Comparison of ENCODE assay signal across 11 cellular contexts in genomic region chr2:108536133-108536780, GRCh38. TPM values are rescaled to one million over a fixed set of nuclear protein-coding genes. Genes with fewer than 3 reads are reported as not detected.
DNase-seq lines count a peak whose midpoint lies in the region; ATAC-seq, FAIRE-seq and TF ChIP-seq lines count a peak whose summit lies in the region.
"Had no signal": no experiment of that assay in that cellular context is flagged by ENCODE, and none has a peak within 500 bp of the region (broad histone marks: within the 10 kb centered on the region; RNA-seq: fewer than 3 reads in every experiment).

No MANE protein-coding gene starts in this region.

- FAIRE-seq in HTR-8/SVneo (lab: Jason Lieb, UNC) (peak; percentile 49), K562 (lab: Jason Lieb, UNC) (peak; percentile 72)

- no peak for DNase-seq in HTR-8/SVneo (ENCODE audit: insufficient read length, low spot score)
- DNase-seq in K562 (ENCODE audit: extremely low read depth in 1 of 4, low spot score in 3 of 4): peak in 2 of 4 experiments; percentile 5 to 48
- DNase-seq in NCI-H1436 (lab: John Stamatoyannopoulos, UW): no peak
- DNase-seq in mucosa of descending colon: no peak
- no peak for DNase-seq in body of pancreas
- DNase-seq: activated CD4-positive, alpha-beta T cell treated with anti-CD3 and anti-CD28 coated beads, Interleukin-2, amount 50 U/mL, for 1 hour; NCI-H1930; stimulated activated CD4-positive, alpha-beta T cell treated with anti-CD3 and anti-CD28 coated beads, Interleukin-1b, Interleukin-23, amount 100 ng/mL, for 48 hours had no signal

- in situ Hi-C loops in K562 (cut with MboI): no loop called here

- H3K27ac ChIP-seq in BLaER1 (no peak overlapping the region), K562 (ENCODE audit: extremely low read depth, low read depth, low read length) (peak overlapping the region; percentile 31; the same call in 2 of the 3 replicates), mucosa of rectum (ENCODE audit: low read depth in 2 of 2, low read length in 2 of 2) (no peak overlapping the region), body of pancreas (no peak overlapping the region)

- TF ChIP-seq RAD21 in K562 (CRISPR knock-in tag; conservative IDR thresholded peaks at IDR 0.05 in 1 of 2, IDR thresholded peaks at IDR 0.05 in 1 of 2): no peak

- 38% methylated on average over 7 of the region's 7 CpGs for WGBS in K562 (ENCODE audit: insufficient coverage, low coverage, missing lambda C conversion rate)
- WGBS in body of pancreas, 2 donors: 72 to 84% methylated on average over 7 of the region's 7 CpGs

- CTCF ChIA-PET in K562 (lab: Yijun Ruan, JAX; ENCODE audit: low intra/inter-chr PET ratio): no interaction called here

- no peak for TF ChIP-seq EP300 in K562 (IDR thresholded peaks at IDR 0.05; ENCODE audit: low read length)

- H3K27me3 ChIP-seq in BLaER1 (no peaks in the 10 kb centered on the region), K562 (ENCODE audit: control insufficient read depth in 2 of 2, insufficient read depth in 2 of 2, low read length in 2 of 2) (no peaks in the 10 kb centered on the region), mucosa of rectum (ENCODE audit: control insufficient read depth in 2 of 2, insufficient read depth in 2 of 2, low read length in 2 of 2) (no peaks in the 10 kb centered on the region), body of pancreas (no peaks in the 10 kb centered on the region)

- peaks cover 9% of the 10 kb centered on the region; the same call in 1 of the 2 replicates for H3K36me3 ChIP-seq in BLaER1
- H3K36me3 ChIP-seq in K562 (ENCODE audit: control insufficient read depth, insufficient read depth, low read length): peaks cover 6% of the 10 kb centered on the region
- no peaks in the 10 kb centered on the region for H3K36me3 ChIP-seq in mucosa of rectum (ENCODE audit: control insufficient read depth in 2 of 2, insufficient read depth in 2 of 2, low read length in 2 of 2)
- no peaks in the 10 kb centered on the region for H3K36me3 ChIP-seq in mucosa of descending colon (ENCODE audit: low read depth)
- H3K36me3 ChIP-seq in body of pancreas (replicated peaks in 1 of 2; ENCODE audit: insufficient read depth in 1 of 2, low read depth in 2 of 2): no peaks in the 10 kb centered on the region

- H3K9ac ChIP-seq in BLaER1 (0 out of 2 replicates have a peak overlapping the region, but pooled peaks have one; percentile 21), K562 (ENCODE audit: insufficient read depth in 1 of 2, low read depth in 2 of 2, low read length in 2 of 2) (peak overlapping the region; percentile 66 to 80; a peak in 3 of 4 replicates), mucosa of rectum (ENCODE audit: low read depth in 1 of 2, low read length in 2 of 2) (peak overlapping the region; percentile 17 to 74)

- peak; percentile 27 for ATAC-seq in K562
- no peak for ATAC-seq in HG03457 (IDR thresholded peaks at IDR 0.05; ENCODE audit: unreplicated experiment)
- ATAC-seq in mucosa of descending colon: no peak
- ATAC-seq in body of pancreas: no peak

- peaks cover 45% of the 10 kb centered on the region for H3K4me1 ChIP-seq in BLaER1
- peaks cover 20 to 24% of the 10 kb centered on the region in 2 experiments for H3K4me1 ChIP-seq in K562 (replicated peaks in 1 of 2; ENCODE audit: control insufficient read depth in 2 of 2, insufficient read depth in 2 of 2, low read length in 2 of 2)
- H3K4me1 ChIP-seq in mucosa of rectum (ENCODE audit: control insufficient read depth in 2 of 2, insufficient read depth in 2 of 2, low read length in 2 of 2): peaks cover 10 to 13% of the 10 kb centered on the region in 2 donors
- H3K4me1 ChIP-seq in mucosa of descending colon (ENCODE audit: low read depth): peaks cover 6% of the 10 kb centered on the region
- H3K4me1 ChIP-seq in body of pancreas: peaks cover 23% of the 10 kb centered on the region

- H3K4me2 ChIP-seq in BLaER1: peak overlapping the region; percentile 90
- peak overlapping the region; percentile 88 for H3K4me2 ChIP-seq in K562 (ENCODE audit: insufficient read depth, low read length)

- no peaks in the 10 kb centered on the region for H3K9me1 ChIP-seq in K562 (ENCODE audit: control insufficient read depth, insufficient read depth, low read length)

- peaks cover 64% of the 10 kb centered on the region for H4K20me1 ChIP-seq in BLaER1
- H4K20me1 ChIP-seq in K562 (replicated peaks; ENCODE audit: control insufficient read depth, insufficient read depth, low read length): peaks cover 16% of the 10 kb centered on the region; the same call in 1 of the 2 replicates

- no TSS peak for BruUV-seq in K562 (replicated peaks; lab: Mats Ljungman, UMichigan)

- H3K79me2 ChIP-seq in K562 (ENCODE audit: control insufficient read depth, insufficient read depth, low read length): peaks cover 74% of the 10 kb centered on the region

- intact Hi-C loops in K562 (cut with micrococcal nuclease): loop anchor here (5.0 kb wide), 1 partner anchor 51 kb away; no protein-coding TSS in a partner anchor
- intact Hi-C loops in mucosa of descending colon (cut with DNase I, micrococcal nuclease): no loop called here
- intact Hi-C loops in body of pancreas (cut with DNase I): no loop called here

- TF ChIP-seq CTCF in K562 (IDR thresholded peaks at IDR 0.05 in 2 of 3, conservative IDR thresholded peaks at IDR 0.05 in 1 of 3; ENCODE audit: insufficient read depth in 2 of 3, low read depth in 1 of 3, low read length in 3 of 3) (no peak), mucosa of descending colon (IDR thresholded peaks at IDR 0.05) (no peak), body of pancreas (IDR thresholded peaks at IDR 0.05) (no peak)

- POLR2A ChIA-PET in K562 (lab: Yijun Ruan, JAX): interaction anchor here (0.8 to 3.2 kb wide), 3 partner anchors 11 to 34 kb away, joined by 3 to 21 read pairs (median 14); no protein-coding TSS in a partner anchor

- H3K9me3 ChIP-seq in BLaER1 (no peaks in the 10 kb centered on the region), K562 (replicated peaks; ENCODE audit: control insufficient read depth, insufficient read depth, low read depth, low read length) (no peaks in the 10 kb centered on the region), mucosa of rectum (ENCODE audit: control insufficient read depth in 2 of 2, low read length in 2 of 2) (no peaks in the 10 kb centered on the region), mucosa of descending colon (no peaks in the 10 kb centered on the region), body of pancreas (no peaks in the 10 kb centered on the region)

- H2AFZ ChIP-seq in K562 (ENCODE audit: low read depth, low read length): 0 out of 2 replicates have a peak overlapping the region, but pooled peaks have one; percentile 28

- TF ChIP-seq POLR2A in K562 (conservative IDR thresholded peaks at IDR 0.05) (no peak), body of pancreas (IDR thresholded peaks at IDR 0.05) (no peak)

- no peak overlapping the region for H3K4me3 ChIP-seq in BLaER1
- H3K4me3 ChIP-seq in K562: peak overlapping the region; percentile 86; the same call in 1 of the 2 replicates
- H3K4me3 ChIP-seq in mucosa of rectum (ENCODE audit: low read length in 2 of 2): peak overlapping the region in 1 of 2 donors; percentile 95
- H3K4me3 ChIP-seq in mucosa of descending colon: no peak overlapping the region
- no peak overlapping the region for H3K4me3 ChIP-seq in body of pancreas

TF ChIP-seq in K562, 482 proteins besides CTCF, POLR2A, EP300 and RAD21 (continues in another document):
- TF ChIP-seq ARID1B (IDR thresholded peaks at IDR 0.05): peak; percentile 31; the same call in 1 of the 2 replicates
- TF ChIP-seq ZNF146 (CRISPR knock-in tag; IDR thresholded peaks at IDR 0.05; ENCODE audit: unreplicated experiment): peak; percentile 19
- peak; percentile 74 for TF ChIP-seq C11orf30 (IDR thresholded peaks at IDR 0.05; ENCODE audit: low read depth)
- TF ChIP-seq CEBPB (tag; IDR thresholded peaks at IDR 0.05): 0 out of 2 replicates have a peak, but pooled peaks have one; percentile 26
- TF ChIP-seq NFE2L1 (tag; IDR thresholded peaks at IDR 0.05; ENCODE audit: borderline replicate concordance, low read depth): no peak
- no peak for TF ChIP-seq CHD2 (IDR thresholded peaks at IDR 0.05; ENCODE audit: low read depth, low read length)
- peak; percentile 63; the same call in 1 of the 2 replicates for TF ChIP-seq ZNF316 (IDR thresholded peaks at IDR 0.05)
- TF ChIP-seq SIN3B (IDR thresholded peaks at IDR 0.05; ENCODE audit: low read depth): peak; percentile 18; the same call in 1 of the 2 replicates
- TF ChIP-seq MNT (conservative IDR thresholded peaks at IDR 0.05): peak in 1 of 2 experiments; percentile 39; a peak in 1 of 4 replicates

RNA-seq across cellular contexts. Expression of gene LIMS1, which starts 2.0 kb away (rescaled TPM):
- total RNA-seq in K562 (2011; cell fraction: chromatin; rRNA removed; ENCODE audit: low replicate concordance): 55.2 and 62.7 TPM in 2 replicates
- total RNA-seq in K562 (2011; cell fraction: nucleolus; rRNA removed): 33.2 and 44.6 TPM in 2 replicates
- 63.0 and 105 TPM in 2 replicates for total RNA-seq in K562 (2011; cell fraction: nucleoplasm; rRNA removed)
- total RNA-seq in K562 (2014; rRNA removed): 104 and 112 TPM in 2 replicates
- total RNA-seq in K562 (2014; rRNA removed; fragmentation: Illumina TruSeq; extraction: Trizol): 77.7 and 84.8 TPM in 2 replicates
- total RNA-seq in K562 (2015; rRNA removed; fragmentation: Illumina TruSeq; extraction: Trizol): 53.2 and 57.7 TPM in 2 replicates
- total RNA-seq in K562 (2021): 86.8 and 101 TPM in 2 replicates
- 94.6 and 134 TPM in 2 replicates for polyA plus RNA-seq in K562 (2011; rRNA removed)
- 104 and 114 TPM in 2 replicates for polyA plus RNA-seq in K562 (2011; cell fraction: cytosol; rRNA removed)
- polyA plus RNA-seq in K562 (2011; cell fraction: nucleus; rRNA removed): 21.4 and 26.6 TPM in 2 replicates
- 76.8 and 98.5 TPM in 2 replicates for polyA plus RNA-seq in K562 (2012)
- polyA plus RNA-seq in K562 (2014; fragmentation: Illumina TruSeq; extraction: Trizol): 87.3 and 98.5 TPM in 2 replicates
- polyA plus RNA-seq in K562 (2014; fragmentation: Nextera tagmentation; extraction: Ambion mirVana): 10 to 100 TPM; 52.8 to 81.0 TPM
- polyA plus RNA-seq in K562 (2014; rRNA removed): 59.6 and 66.6 TPM in 2 replicates
- 181 and 244 TPM in 2 replicates for polyA minus RNA-seq in K562 (2011; rRNA and poly(A)+ RNA removed)
- 71.3 and 74.7 TPM in 2 replicates for polyA minus RNA-seq in K562 (2011; cell fraction: cytosol; rRNA and poly(A)+ RNA removed)
- 20.7 and 31.4 TPM in 2 replicates for polyA minus RNA-seq in K562 (2011; cell fraction: nucleus; rRNA and poly(A)+ RNA removed)
- 10 to 100 TPM; 24.4 to 65.4 (median 31.2) TPM for total RNA-seq in mucosa of descending colon
- 10 to 100 TPM; 19.1 to 28.3 TPM for total RNA-seq in body of pancreas

Comparison
In these comparisons a context has a peak if more than half of its experiments do, and no peak if none do; other contexts are left out.
1. H3K9ac ChIP-seq: peak in every context shown above with its lines; median percentile 73 in K562; 46 in mucosa of rectum; 21 in BLaER1.